Comparison of ENCODE assay signal across 8 cellular contexts in the genomic region with DNA sequence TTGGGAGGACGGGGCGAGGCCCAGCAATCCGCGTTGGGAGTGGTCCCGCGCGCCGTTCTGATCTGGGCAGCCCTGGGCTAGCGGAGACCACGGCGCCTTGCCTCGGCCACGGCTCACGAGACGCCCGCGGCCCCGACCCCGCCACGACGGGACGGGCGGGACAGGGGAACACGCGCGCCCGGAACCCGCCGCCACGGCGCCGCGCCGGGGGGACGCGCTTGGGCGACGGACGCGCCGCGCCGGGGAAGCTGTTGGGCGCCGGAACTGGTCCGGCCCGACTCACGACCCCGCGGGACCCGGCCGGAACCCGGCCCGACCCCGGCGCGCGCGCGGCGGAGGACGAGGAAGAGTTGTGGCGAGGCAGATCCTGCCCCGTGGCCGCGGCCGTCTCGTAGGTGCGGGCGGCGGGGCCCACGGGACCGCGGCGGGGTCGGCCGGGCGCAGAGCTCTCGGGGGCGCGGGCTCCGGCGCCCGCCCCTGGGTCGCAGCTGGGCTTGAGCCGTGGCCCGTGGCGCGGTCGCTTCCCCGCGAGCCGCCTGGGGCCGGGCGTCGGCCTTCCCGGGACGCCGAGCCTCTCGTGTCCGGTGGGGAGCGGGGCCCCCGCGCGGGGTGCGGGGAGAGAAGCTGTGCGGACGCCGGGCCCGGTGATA. TPM values are rescaled to one million over a fixed set of nuclear protein-coding genes. Genes with fewer than 3 reads are reported as not detected.
DNase-seq lines count a peak whose midpoint lies in the region; ATAC-seq and TF ChIP-seq lines count a peak whose summit lies in the region.

A gene (plus strand): TSS at position 251 of the 650 bp plus-strand sequence. CDS start 6,830 bp downstream, outside the sequence.

- peaks cover 23% of the 10 kb centered on the region for H3K27me3 ChIP-seq in IMR-90 (ENCODE audit: control insufficient read depth, insufficient read depth, low read length)
- H3K27me3 ChIP-seq in WERI-Rb-1 (ENCODE audit: insufficient read depth, low read depth, severe bottlenecking): no peaks in the 10 kb centered on the region
- peaks cover 3% of the 10 kb centered on the region for H3K27me3 ChIP-seq in mammary epithelial cell (ENCODE audit: insufficient read depth, low read length)
- peaks cover 18% of the 10 kb centered on the region for H3K27me3 ChIP-seq in smooth muscle cell (ENCODE audit: low read depth)

- H2AK9ac ChIP-seq in IMR-90 (replicated peaks; ENCODE audit: low read depth, low read length, poor library complexity): peak within 1 kb of the TSS; percentile 35

- H3K4ac ChIP-seq in IMR-90 (ENCODE audit: low read depth, low read length): peak within 1 kb of the TSS; percentile 93

- POLR2A ChIA-PET in IMR-90 (lab: Charles Lee; ENCODE audit: unreplicated experiment): interaction anchor here (1.0 kb wide), 1 partner anchor 9 kb away, joined by 6 read pairs; no protein-coding TSS in a partner anchor

- H2BK120ac ChIP-seq in IMR-90 (ENCODE audit: low read depth, low read length): peak within 1 kb of the TSS; percentile 66; the same call in 1 of the 2 replicates

- BruUV-seq in IMR-90 (replicated peaks; lab: Mats Ljungman, UMichigan) (no TSS peak), mammary epithelial cell (replicated peaks; lab: Mats Ljungman, UMichigan) (no TSS peak)

- peak within 1 kb of the TSS; percentile 52 for H2BK5ac ChIP-seq in IMR-90 (ENCODE audit: low read depth, low read length, poor library complexity, severe bottlenecking)

- CTCF ChIA-PET in IMR-90 (lab: Yijun Ruan, JAX) (no interaction called here), mammary epithelial cell (lab: Charles Lee; ENCODE audit: low non-redundant PET) (no interaction called here)

- peak within 1 kb of the TSS; percentile 57 for H2AK5ac ChIP-seq in IMR-90 (ENCODE audit: low read depth, low read length)

- H3K4me2 ChIP-seq in IMR-90 (ENCODE audit: low read depth, low read length) (peak within 1 kb of the TSS; percentile 86), mammary epithelial cell (ENCODE audit: insufficient read depth, low read depth, low read length) (peak within 1 kb of the TSS; percentile 98), smooth muscle cell (peak within 1 kb of the TSS; percentile 99)

- TF ChIP-seq CTCF in IMR-90 (conservative IDR thresholded peaks at IDR 0.05; ENCODE audit: low read depth, low read length) (no peak), WERI-Rb-1 (IDR thresholded peaks at IDR 0.05; ENCODE audit: low read depth, low read length) (no peak), mammary epithelial cell (conservative IDR thresholded peaks at IDR 0.05 in 1 of 2, IDR thresholded peaks at IDR 0.05 in 1 of 2; ENCODE audit: extremely low read depth in 1 of 2, insufficient read depth in 1 of 2, low read depth in 1 of 2, low read length in 2 of 2) (no peak), smooth muscle cell (IDR thresholded peaks at IDR 0.05; ENCODE audit: borderline replicate concordance, insufficient read depth, poor library complexity, severe bottlenecking) (no peak)

- peaks cover 49% of the 10 kb centered on the region for H3K79me2 ChIP-seq in mammary epithelial cell (ENCODE audit: insufficient read depth, low read length)
- peaks cover 32% of the 10 kb centered on the region for H3K79me2 ChIP-seq in smooth muscle cell (ENCODE audit: low read depth)

- peak within 1 kb of the TSS; percentile 63 for H3K27ac ChIP-seq in IMR-90 (ENCODE audit: insufficient read depth, low read length)
- H3K27ac ChIP-seq in WERI-Rb-1: peak within 1 kb of the TSS; percentile 63
- H3K27ac ChIP-seq in mammary epithelial cell (ENCODE audit: insufficient read depth, low read depth, low read length): peak within 1 kb of the TSS; percentile 34
- no peak within 1 kb of the TSS for H3K27ac ChIP-seq in smooth muscle cell (ENCODE audit: low read depth)

- peak within 1 kb of the TSS; percentile 70 for H4K91ac ChIP-seq in IMR-90 (ENCODE audit: insufficient read depth, low read depth, low read length)

- H3K79me1 ChIP-seq in IMR-90 (ENCODE audit: low read depth in 1 of 2, low read length in 2 of 2): peaks cover 31 to 46% of the 10 kb centered on the region in 2 experiments

- H3K4me1 ChIP-seq in IMR-90 (ENCODE audit: control insufficient read depth, insufficient read depth, low read length) (0 out of 2 replicates have a peak, but pooled peaks cover 2% of the 10 kb centered on the region), mammary epithelial cell (ENCODE audit: insufficient read depth, low read length) (peaks cover 10% of the 10 kb centered on the region), smooth muscle cell (ENCODE audit: low read depth) (peaks cover 5% of the 10 kb centered on the region)

- TF ChIP-seq POLR2A in GM18505 (IDR thresholded peaks at IDR 0.05; ENCODE audit: borderline replicate concordance, extremely low read depth, insufficient read depth, insufficient read length) (peak; percentile 71), IMR-90 (IDR thresholded peaks at IDR 0.05; ENCODE audit: low read depth, low read length) (peak; percentile 35; the same call in 1 of the 2 replicates)

- TF ChIP-seq RAD21 in IMR-90 (IDR thresholded peaks at IDR 0.05; ENCODE audit: low read length): no peak

- H2AFZ ChIP-seq in IMR-90 (replicated peaks; ENCODE audit: low read length, poor library complexity): peak within 1 kb of the TSS; percentile 99
- peak within 1 kb of the TSS; percentile 93 for H2AFZ ChIP-seq in mammary epithelial cell (ENCODE audit: low read depth, low read length)
- H2AFZ ChIP-seq in smooth muscle cell (ENCODE audit: low read depth): peak within 1 kb of the TSS; percentile 89

- peaks cover 10% of the 10 kb centered on the region for H3K9me1 ChIP-seq in IMR-90 (ENCODE audit: insufficient read depth, low read length)

- H3K4me3 ChIP-seq in IMR-90 (ENCODE audit: insufficient read depth, low read depth, low read length) (peak within 1 kb of the TSS; percentile 82), WERI-Rb-1 (ENCODE audit: low read depth, low read length) (peak within 1 kb of the TSS; percentile 62), mammary epithelial cell (replicated peaks in 1 of 3; ENCODE audit: insufficient read depth in 1 of 3, low read depth in 2 of 3, low read length in 3 of 3) (peak within 1 kb of the TSS; percentile 68 to 91 (median 88)), smooth muscle cell (peak within 1 kb of the TSS; percentile 93)

- dilution Hi-C loops in IMR-90 (cut with HindIII; ENCODE audit: low sequenced_read_pairs, unreplicated experiment): no loop called here
- dilution Hi-C loops in mammary epithelial cell (cut with HindIII; ENCODE audit: low sequenced_read_pairs): no loop called here

- peak within 1 kb of the TSS; percentile 85 for H3K14ac ChIP-seq in IMR-90 (replicated peaks; ENCODE audit: low read depth, low read length)

- H3F3A ChIP-seq in smooth muscle cell (ENCODE audit: low read depth): no peaks in the 10 kb centered on the region

- no peaks in the 10 kb centered on the region for H3K9me3 ChIP-seq in IMR-90 (ENCODE audit: control insufficient read depth, insufficient read depth, low read length)
- no peaks in the 10 kb centered on the region for H3K9me3 ChIP-seq in WERI-Rb-1 (ENCODE audit: severe bottlenecking)
- no peaks in the 10 kb centered on the region for H3K9me3 ChIP-seq in mammary epithelial cell (replicated peaks; ENCODE audit: insufficient read depth, low read length)
- no peaks in the 10 kb centered on the region for H3K9me3 ChIP-seq in smooth muscle cell (replicated peaks; ENCODE audit: low read depth)

- 0% methylated on average over 12 of the region's 110 CpGs; no CpG with 5 or more reads in 1 of the 2 experiments for WGBS in IMR-90 (ENCODE audit: extremely low coverage in 2 of 2, insufficient read length in 1 of 2), 2 experiments
- 9% methylated on average over 15 of the region's 110 CpGs for WGBS in mammary epithelial cell (ENCODE audit: low coverage, missing lambda C conversion rate)
- WGBS in smooth muscle cell (ENCODE audit: low lambda C conversion rate): 3% methylated on average over 56 of the region's 110 CpGs

- H3K56ac ChIP-seq in IMR-90 (ENCODE audit: extremely low read depth, insufficient read depth, low read length): peak within 1 kb of the TSS; percentile 63

- peak within 1 kb of the TSS; percentile 35; the same call in 1 of the 2 replicates for H3K23ac ChIP-seq in IMR-90 (ENCODE audit: low read depth, low read length)

- H2BK20ac ChIP-seq in IMR-90 (ENCODE audit: low read depth, low read length): no peak within 1 kb of the TSS

- H4K5ac ChIP-seq in IMR-90 (ENCODE audit: low read depth, low read length): peak within 1 kb of the TSS; percentile 92

- H4K8ac ChIP-seq in IMR-90 (ENCODE audit: low read depth in 2 of 2, low read length in 2 of 2): peak within 1 kb of the TSS; percentile 75 to 99

- DNase-seq in 8988T (peak; percentile 99), IMR-90 (peak; percentile 41), WERI-Rb-1 (peak; percentile 34), mammary epithelial cell (peak; percentile 33), iPS-NIHi7 (ENCODE audit: extremely low spot score) (peak; percentile 84), smooth muscle cell (lab: John Stamatoyannopoulos, UW; ENCODE audit: unreplicated experiment) (no peak)

- 0 out of 2 replicates have a peak, but pooled peaks cover 3% of the 10 kb centered on the region for H3K36me3 ChIP-seq in IMR-90 (ENCODE audit: control insufficient read depth, insufficient read depth, low read length)
- H3K36me3 ChIP-seq in WERI-Rb-1: no peaks in the 10 kb centered on the region
- no peaks in the 10 kb centered on the region for H3K36me3 ChIP-seq in mammary epithelial cell (ENCODE audit: insufficient read depth, low read length)
- no peaks in the 10 kb centered on the region for H3K36me3 ChIP-seq in smooth muscle cell (ENCODE audit: low read depth)

- H4K20me1 ChIP-seq in IMR-90 (ENCODE audit: insufficient read depth, low read length): peaks cover 7% of the 10 kb centered on the region; the same call in 1 of the 2 replicates
- no peaks in the 10 kb centered on the region for H4K20me1 ChIP-seq in mammary epithelial cell (ENCODE audit: insufficient read depth, low read length)
- H4K20me1 ChIP-seq in smooth muscle cell (ENCODE audit: low read depth): peaks cover 21% of the 10 kb centered on the region

- in situ Hi-C loops in IMR-90 (cut with MboI; ENCODE audit: low sequenced_read_pairs) (no loop called here), mammary epithelial cell (cut with MboI; ENCODE audit: low sequenced_read_pairs in 2 of 2) (no loop called here)

- H3K9ac ChIP-seq in IMR-90 (ENCODE audit: low read depth, low read length) (peak within 1 kb of the TSS; percentile 72), mammary epithelial cell (ENCODE audit: insufficient read depth, low read length) (peak within 1 kb of the TSS; percentile 57), smooth muscle cell (ENCODE audit: low read depth) (peak within 1 kb of the TSS; percentile 80)

- no peak within 1 kb of the TSS for H2BK15ac ChIP-seq in IMR-90 (ENCODE audit: low read depth, low read length)

- no peak for ATAC-seq in GM18505 (IDR thresholded peaks at IDR 0.05; ENCODE audit: unreplicated experiment)
- peak; percentile 97 for ATAC-seq in IMR-90 (ENCODE audit: low read depth)
- ATAC-seq in GM18517 (IDR thresholded peaks at IDR 0.05; ENCODE audit: unreplicated experiment): no peak

- no peak within 1 kb of the TSS for H3K18ac ChIP-seq in IMR-90 (ENCODE audit: low read depth, low read length)

- intact Hi-C loops in IMR-90 (cut with micrococcal nuclease) (no loop called here), mammary epithelial cell (cut with micrococcal nuclease) (no loop called here)

RNA-seq across cellular contexts. Expression of the gene that starts here (rescaled TPM):
- total RNA-seq in IMR-90 (2012; rRNA removed) (9.5 and 10.6 TPM in 2 replicates), mammary epithelial cell (10 to 100 TPM; 18.0 to 31.8 TPM), smooth muscle cell (13.6 and 15.1 TPM in 2 replicates)
- polyA plus RNA-seq in IMR-90 (2012; rRNA removed) (14.2 and 14.8 TPM in 2 replicates), mammary epithelial cell (13.3 TPM), smooth muscle cell (13.6 and 15.5 TPM in 2 replicates)
- 6.6 and 12.7 TPM in 2 replicates for polyA plus RNA-seq in IMR-90 (2012; cell fraction: cytosol; rRNA removed)
- polyA plus RNA-seq in IMR-90 (2012; cell fraction: nucleus; rRNA removed; ENCODE audit: low replicate concordance): 22.4 and 31.0 TPM in 2 replicates
- 22.6 TPM for polyA minus RNA-seq in mammary epithelial cell
